In genomic region chr20:62266851-62267250, GRCh38 we compare ENCODE assay signal across 22 cellular contexts. TPM values are rescaled to one million over a fixed set of nuclear protein-coding genes. Genes with fewer than 3 reads are reported as not detected.
DNase-seq lines count a peak whose midpoint lies in the region; ATAC-seq and TF ChIP-seq lines count a peak whose summit lies in the region.
"Had no signal": no experiment of that assay in that cellular context is flagged by ENCODE, and none has a peak within 500 bp of the region (broad histone marks: within the 10 kb centered on the region; RNA-seq: fewer than 3 reads in every experiment).

No MANE protein-coding gene starts in this region.

- TF ChIP-seq CTCF in heart right ventricle (IDR thresholded peaks at IDR 0.05) (no peak), osteoblast (IDR thresholded peaks at IDR 0.05; ENCODE audit: extremely low read depth, low read depth, low read length) (no peak)

- H3K4me1 ChIP-seq in heart right ventricle, result peaks cover 0 to 20% (median 9%) of the 10 kb centered on the region in 9 donors
- no peaks in the 10 kb centered on the region for H3K4me1 ChIP-seq in osteoblast (ENCODE audit: insufficient read depth, low read length)
- H3K4me1 ChIP-seq in skeletal muscle tissue (ENCODE audit: control insufficient read depth in 3 of 3, insufficient read depth in 3 of 3, low read length in 3 of 3), result peaks cover 10 to 32% (median 17%) of the 10 kb centered on the region in 3 donors
- H3K4me1 ChIP-seq: A549, Caco-2 had no signal

- H3K27me3 ChIP-seq in heart right ventricle, result no peaks in the 10 kb centered on the region
- no peaks in the 10 kb centered on the region for H3K27me3 ChIP-seq in osteoblast (ENCODE audit: insufficient read depth, low read length)
- no peaks in the 10 kb centered on the region for H3K27me3 ChIP-seq in skeletal muscle tissue (ENCODE audit: control insufficient read depth in 3 of 3, insufficient read depth in 3 of 3, low read length in 3 of 3)

- H3K27ac ChIP-seq in heart right ventricle (peak overlapping the region in 7 of 10 donors; percentile 14 to 62 (median 48)), angular gyrus (ENCODE audit: low read depth, low read length) (peak overlapping the region; percentile 77), osteoblast (ENCODE audit: low read depth, low read length) (no peak overlapping the region), skeletal muscle tissue (ENCODE audit: low read depth, low read length) (peak overlapping the region; percentile 96)
- H3K27ac ChIP-seq: 22Rv1, A549, C4-2B had no signal

- H3K36me3 ChIP-seq in heart right ventricle (peaks cover 0 to 90% (median 38%) of the 10 kb centered on the region in 9 donors), osteoblast (ENCODE audit: insufficient read depth, low read length) (peaks cover 41% of the 10 kb centered on the region), skeletal muscle tissue (ENCODE audit: control insufficient read depth in 3 of 3, insufficient read depth in 3 of 3, low read length in 3 of 3) (peaks cover 39 to 44% (median 40%) of the 10 kb centered on the region in 3 donors)

- 96 to 97% methylated on average over 13 of the region's 13 CpGs for WGBS in heart right ventricle, 2 donors

- peak overlapping the region; percentile 61 to 70 (median 65) for H3K9ac ChIP-seq in skeletal muscle tissue (ENCODE audit: low read depth in 1 of 3, low read length in 3 of 3)

- H3K79me2 ChIP-seq in osteoblast (ENCODE audit: insufficient read depth, low read length), result peaks cover 7% of the 10 kb centered on the region

- H3K4me2 ChIP-seq in osteoblast (ENCODE audit: insufficient read depth, low read length), result no peak overlapping the region
- H3K4me2 ChIP-seq: A549 had no signal

- intact Hi-C loops in heart right ventricle (cut with DNase I) (no loop called here), left cardiac atrium (cut with DNase I) (no loop called here)

- H3K4me3 ChIP-seq in heart right ventricle (no peak overlapping the region), osteoblast (ENCODE audit: insufficient read depth, low read length) (no peak overlapping the region), skeletal muscle tissue (ENCODE audit: low read length in 3 of 3) (no peak overlapping the region)
- H3K4me3 ChIP-seq: A549 had no signal

- ATAC-seq in heart right ventricle (peak in 1 of 8 donors; percentile 23), left cardiac atrium (no peak), HG03457 (IDR thresholded peaks at IDR 0.05; ENCODE audit: unreplicated experiment) (no peak), HG03439 (IDR thresholded peaks at IDR 0.05; ENCODE audit: unreplicated experiment) (no peak), GM21576 (IDR thresholded peaks at IDR 0.05; ENCODE audit: unreplicated experiment) (no peak)
- ATAC-seq: A549 had no signal

- H4K20me1 ChIP-seq in osteoblast (ENCODE audit: insufficient read depth, low read length), result peaks cover 26% of the 10 kb centered on the region

- no peak for DNase-seq in heart right ventricle
- no peak for DNase-seq in left cardiac atrium
- DNase-seq in osteoblast (ENCODE audit: insufficient read length, low spot score, missing footprints), result peak; percentile 3
- DNase-seq: AML-193, DMS79, GDM1, GOT3, H7, HFFc6 had no signal

- H3K9me3 ChIP-seq in heart right ventricle (peaks cover 0 to 9% (median 0%) of the 10 kb centered on the region in 11 donors), osteoblast (ENCODE audit: low read depth, low read length) (no peaks in the 10 kb centered on the region), skeletal muscle tissue (ENCODE audit: control insufficient read depth in 3 of 3, low read length in 3 of 3) (no peaks in the 10 kb centered on the region)
- H3K9me3 ChIP-seq: Caco-2 had no signal

- H2AFZ ChIP-seq in osteoblast (ENCODE audit: low read length), result no peak overlapping the region

RNA-seq across cellular contexts. Expression of gene OSBPL2, which starts 28.5 kb away (rescaled TPM):
- total RNA-seq in heart right ventricle (10 to 100 TPM; 35.4 to 55.7 (median 41.7) TPM), left cardiac atrium (10 to 100 TPM; 40.1 to 41.2 TPM), osteoblast (35.8 and 39.8 TPM in 2 replicates), skeletal muscle tissue (26.6 TPM)
- polyA plus RNA-seq in heart right ventricle, result 10 to 100 TPM; 12.6 to 30.3 TPM

RNA-seq across cellular contexts. Expression of gene ADRM1, which starts 35.9 kb away (rescaled TPM):
- 10 to 100 TPM; 67.7 to 97.0 (median 73.2) TPM for total RNA-seq in heart right ventricle
- 100 to 1,000 TPM in 1 of 2 donors, 10 to 100 TPM in 1; 81.9 to 192 TPM for polyA plus RNA-seq in heart right ventricle
- 10 to 100 TPM; 57.9 to 76.9 TPM for total RNA-seq in left cardiac atrium
- total RNA-seq in osteoblast, result 93.1 and 103 TPM in 2 replicates
- total RNA-seq in skeletal muscle tissue, result 41.8 TPM

RNA-seq across cellular contexts. Expression of gene HRH3, which starts 46.8 kb away (rescaled TPM):
- total RNA-seq in heart right ventricle, result not detected
- polyA plus RNA-seq in heart right ventricle, result not detected
- not detected for total RNA-seq in left cardiac atrium
- total RNA-seq in osteoblast, result not detected in 2 replicates
- total RNA-seq in skeletal muscle tissue, result 0.52 TPM
- total RNA-seq: Caco-2; CD4-positive, alpha-beta T cell; Daoy; HFFc6; HT-29 had no signal
- polyA plus RNA-seq: A549, BJ had no signal
